ENCODE assay signal across 11 cellular contexts in genomic region chr5:146825033-146825432, GRCh38. TPM values are rescaled to one million over a fixed set of nuclear protein-coding genes. Genes with fewer than 3 reads are reported as not detected.
DNase-seq lines count a peak whose midpoint lies in the region; ATAC-seq, FAIRE-seq and TF ChIP-seq lines count a peak whose summit lies in the region.
"Had no signal": no experiment of that assay in that cellular context is flagged by ENCODE, and none has a peak within 500 bp of the region (broad histone marks: within the 10 kb centered on the region; RNA-seq: fewer than 3 reads in every experiment).

No MANE protein-coding gene starts in this region.

- 2 to 6% (median 5%) methylated on average over 5 of the region's 5 CpGs for WGBS in ovary, 3 donors

- H3K4me1 ChIP-seq in ovary (ENCODE audit: insufficient read depth) (no peaks in the 10 kb centered on the region), lower lobe of right lung (no peaks in the 10 kb centered on the region)
- H3K4me1 ChIP-seq: body of pancreas had no signal

- H3K4me3 ChIP-seq in kidney epithelial cell (ENCODE audit: low read depth, low read length), result no peak overlapping the region
- no peak overlapping the region for H3K4me3 ChIP-seq in ovary
- H3K4me3 ChIP-seq in lower lobe of right lung, result no peak overlapping the region
- H3K4me3 ChIP-seq: body of pancreas had no signal

- no peak for TF ChIP-seq POLR2A in ovary (IDR thresholded peaks at IDR 0.05)

- no peaks in the 10 kb centered on the region for H3K9me3 ChIP-seq in ovary
- no peaks in the 10 kb centered on the region for H3K9me3 ChIP-seq in lower lobe of right lung
- H3K9me3 ChIP-seq: body of pancreas had no signal

- H3K27ac ChIP-seq in ovary, result no peak overlapping the region
- H3K27ac ChIP-seq in lower lobe of right lung, result no peak overlapping the region
- H3K27ac ChIP-seq: body of pancreas had no signal

- H3K36me3 ChIP-seq in kidney epithelial cell (ENCODE audit: control insufficient read depth, insufficient read depth, low read length), result no peaks in the 10 kb centered on the region
- H3K36me3 ChIP-seq in ovary, result no peaks in the 10 kb centered on the region
- no peaks in the 10 kb centered on the region for H3K36me3 ChIP-seq in lower lobe of right lung

- FAIRE-seq in HTR-8/SVneo (lab: Jason Lieb, UNC), result peak; percentile 38
- FAIRE-seq: G401.6 had no signal

- H3K27me3 ChIP-seq in kidney epithelial cell (ENCODE audit: control insufficient read depth, insufficient read depth, low read length), result no peaks in the 10 kb centered on the region
- no peaks in the 10 kb centered on the region for H3K27me3 ChIP-seq in ovary
- H3K27me3 ChIP-seq in lower lobe of right lung (ENCODE audit: low read depth), result no peaks in the 10 kb centered on the region
- H3K27me3 ChIP-seq: body of pancreas had no signal

- TF ChIP-seq EP300 in ovary (IDR thresholded peaks at IDR 0.05), result no peak

- TF ChIP-seq CTCF in kidney epithelial cell (IDR thresholded peaks at IDR 0.05; ENCODE audit: insufficient read depth, low read length, poor library complexity, severe bottlenecking) (no peak), ovary (IDR thresholded peaks at IDR 0.05) (no peak), lower lobe of right lung (IDR thresholded peaks at IDR 0.05) (no peak)

- peak; percentile 23 for DNase-seq in COLO829 (ENCODE audit: low spot score)
- no peak for DNase-seq in HTR-8/SVneo (ENCODE audit: insufficient read length, low spot score)
- DNase-seq in activated naive CD4-positive, alpha-beta T cell treated with anti-CD3 and anti-CD28 coated beads, Interleukin-2, amount 50 U/mL, for 16 hours, result peak; percentile 10
- peak; percentile 10 for DNase-seq in kidney epithelial cell (ENCODE audit: low read depth)
- DNase-seq in ovary, result no peak
- DNase-seq in lower lobe of right lung, result no peak
- DNase-seq in NCI-H526 treated with DMSO at 0.1 percent for 48 hours (lab: John Stamatoyannopoulos, UW), result no peak
- DNase-seq: left cardiac atrium had no signal

- ATAC-seq in lower lobe of right lung, result no peak
- no peak for ATAC-seq in GM19395 (IDR thresholded peaks at IDR 0.05; ENCODE audit: unreplicated experiment)
- ATAC-seq: body of pancreas, left cardiac atrium had no signal

- intact Hi-C loops in ovary (cut with DNase I), result no loop called here
- intact Hi-C loops in lower lobe of right lung (cut with DNase I), result no loop called here

RNA-seq across cellular contexts. Expression of gene PPP2R2B, which starts 53.5 kb away (rescaled TPM):
- total RNA-seq in kidney epithelial cell (0.62 and 1.2 TPM in 2 replicates), ovary (10 to 100 TPM in 1 of 7 donors, 1 to 10 TPM in 3, under 1 TPM in 2, not detected in 1; 0.12 to 20.8 (median 1.2) TPM), lower lobe of right lung (0.95 TPM)
- 1 to 10 TPM in 1 of 2 donors, under 1 TPM in 1; 0.25 to 2.6 TPM for polyA plus RNA-seq in ovary

Comparison
In these comparisons a context has a peak if more than half of its experiments do, and no peak if none do; other contexts are left out.
1. DNase-seq: peak in COLO829 (single experiment), activated naive CD4-positive, alpha-beta T cell treated with anti-CD3 and anti-CD28 coated beads, Interleukin-2, amount 50 U/mL, for 16 hours (single experiment) and kidney epithelial cell (single experiment); none in HTR-8/SVneo (single experiment), ovary (0 of 5), lower lobe of right lung (single experiment) and NCI-H526 treated with DMSO at 0.1 percent for 48 hours (single experiment).